In the genomic region with DNA sequence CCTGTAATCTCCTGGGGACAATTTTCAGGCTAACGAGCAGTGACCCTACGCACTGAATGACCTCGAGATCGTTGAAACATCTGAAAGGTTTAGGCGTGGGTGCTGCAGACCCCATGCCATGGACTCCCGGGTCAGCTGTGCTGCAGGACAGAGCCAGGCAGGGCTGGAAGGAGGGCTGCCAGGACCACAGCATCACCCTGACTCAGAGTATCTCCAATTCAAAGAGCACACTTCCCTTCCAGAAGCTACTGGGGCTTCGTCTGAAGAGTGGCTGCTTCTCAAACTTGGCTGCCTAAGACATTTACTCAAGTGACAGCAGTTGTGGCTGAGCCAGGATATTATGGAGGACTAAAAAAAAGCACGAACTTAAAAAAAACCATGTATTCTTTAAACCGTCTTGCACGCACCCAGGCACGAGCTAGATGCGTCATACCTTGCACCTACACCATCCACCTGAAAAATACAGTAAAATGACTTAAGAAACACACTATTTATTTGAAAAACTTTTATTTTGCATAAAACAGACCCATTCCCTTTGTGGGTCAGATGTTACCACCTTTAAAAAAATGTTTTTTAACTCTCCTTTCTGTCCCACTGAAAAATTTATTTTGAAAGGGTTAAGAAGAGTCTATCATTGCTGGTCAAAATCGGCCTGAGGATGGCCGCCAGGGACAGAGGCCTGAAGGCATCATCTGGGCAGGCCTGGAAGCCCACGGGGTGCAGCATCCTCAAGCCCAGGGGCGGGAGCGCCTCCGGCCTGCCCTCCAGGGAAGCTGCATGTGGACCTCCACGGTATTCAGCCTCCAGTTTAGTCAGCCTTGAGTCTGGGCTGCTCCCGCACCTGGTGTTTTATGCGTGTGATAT, we compare ENCODE assay signal across 12 cellular contexts. TPM values are rescaled to one million over a fixed set of nuclear protein-coding genes. Genes with fewer than 3 reads are reported as not detected.
DNase-seq lines count a peak whose midpoint lies in the region; ATAC-seq, FAIRE-seq and TF ChIP-seq lines count a peak whose summit lies in the region.
"Had no signal": no experiment of that assay in that cellular context is flagged by ENCODE, and none has a peak within 500 bp of the region (broad histone marks: within the 10 kb centered on the region; RNA-seq: fewer than 3 reads in every experiment).

No MANE protein-coding gene starts in this region.

- H3K27ac Mint-ChIP-seq in neural progenitor cell = peak overlapping the region; percentile 64
- H3K27ac Mint-ChIP-seq: activated T-cell treated with anti-CD3 and anti-CD28 coated beads, Interleukin-2, amount 50 U/mL, for 72 hours had no signal

- no peak for FAIRE-seq in RCC 7860 (lab: Jason Lieb, UNC)

- H3F3A ChIP-seq in neural progenitor cell (ENCODE audit: low read depth) = peaks cover 21% of the 10 kb centered on the region

- H4K20me1 ChIP-seq in neural progenitor cell (ENCODE audit: low read depth) = no peaks in the 10 kb centered on the region

- DNase-seq in AG20443 (ENCODE audit: low spot score) (peak; percentile 35), adipocyte (ENCODE audit: low read depth) (no peak), heart right ventricle (no peak), neural progenitor cell (ENCODE audit: low spot score) (no peak), RCC 7860 (ENCODE audit: low spot score) (no peak), NCI-H2171 treated with DMSO at 0.1 percent for 48 hours (lab: John Stamatoyannopoulos, UW) (no peak), NCI-H1417 treated with DMSO at 0.1 percent for 48 hours (lab: John Stamatoyannopoulos, UW) (no peak)
- DNase-seq: activated CD4-positive, CD25-positive, alpha-beta regulatory T cell treated with anti-CD3 and anti-CD28 coated beads, Interleukin-2, amount 50 U/mL, for 72 hours; activated T-cell treated with anti-CD3 and anti-CD28 coated beads, Interleukin-2, amount 50 U/mL, for 72 hours; NCI-H526 had no signal

- H3K27me3 Mint-ChIP-seq in neural progenitor cell (ENCODE audit: insufficient read depth, low read depth) = peaks cover 12% of the 10 kb centered on the region

- no peak for TF ChIP-seq CTCF in heart right ventricle (IDR thresholded peaks at IDR 0.05)
- TF ChIP-seq CTCF in neural progenitor cell (IDR thresholded peaks at IDR 0.05) = no peak

- peaks cover 23% of the 10 kb centered on the region for H3K36me3 ChIP-seq in adipocyte (ENCODE audit: control insufficient read depth, insufficient read depth, low read length, severe bottlenecking)
- H3K36me3 ChIP-seq in heart right ventricle = peaks cover 0 to 44% (median 13%) of the 10 kb centered on the region in 9 donors
- no peaks in the 10 kb centered on the region for H3K36me3 ChIP-seq in neural progenitor cell

- H3K4me1 Mint-ChIP-seq in neural progenitor cell = peaks cover 26% of the 10 kb centered on the region

- peaks cover 22% of the 10 kb centered on the region for H3K4me1 ChIP-seq in adipocyte (ENCODE audit: control insufficient read depth, insufficient read depth, low read length)
- peaks cover 11 to 31% (median 26%) of the 10 kb centered on the region in 9 donors for H3K4me1 ChIP-seq in heart right ventricle
- H3K4me1 ChIP-seq in neural progenitor cell = peaks cover 8% of the 10 kb centered on the region

- H3K9me3 ChIP-seq in adipocyte (ENCODE audit: control insufficient read depth, low read length) = no peaks in the 10 kb centered on the region
- no peaks in the 10 kb centered on the region for H3K9me3 ChIP-seq in heart right ventricle
- H3K9me3 ChIP-seq in neural progenitor cell (ENCODE audit: low read depth) = no peaks in the 10 kb centered on the region

- H3K4me2 ChIP-seq in neural progenitor cell = peak overlapping the region; percentile 14

- intact Hi-C loops in heart right ventricle (cut with DNase I) = loop anchor here in 3 of 10 donors (2.0 to 10.0 kb wide), 5 partner anchors 45 to 223 kb away; a partner anchor contains a TSS

- no peak overlapping the region for H2AFZ ChIP-seq in neural progenitor cell (replicated peaks)

- H3K27me3 ChIP-seq in adipocyte (replicated peaks; ENCODE audit: control insufficient read depth, insufficient read depth, low read length) = no peaks in the 10 kb centered on the region
- no peaks in the 10 kb centered on the region for H3K27me3 ChIP-seq in heart right ventricle
- H3K27me3 ChIP-seq in neural progenitor cell = no peaks in the 10 kb centered on the region

- H3K36me3 Mint-ChIP-seq in neural progenitor cell = no peaks in the 10 kb centered on the region

- ATAC-seq in heart right ventricle (peak; percentile 19 to 46 (median 36)), HG02938 (IDR thresholded peaks at IDR 0.05; ENCODE audit: unreplicated experiment) (no peak)
- ATAC-seq: activated T-cell treated with anti-CD3 and anti-CD28 coated beads, Interleukin-2, amount 50 U/mL, for 72 hours had no signal

- WGBS in heart right ventricle, 2 donors = 60 to 65% methylated on average over 21 of the region's 21 CpGs

- H3K9ac ChIP-seq in adipocyte (ENCODE audit: low read length) (peak overlapping the region; percentile 5), neural progenitor cell (no peak overlapping the region)

- H3K4me3 ChIP-seq in adipocyte (ENCODE audit: low read length) (no peak overlapping the region), heart right ventricle (no peak overlapping the region), neural progenitor cell (no peak overlapping the region)
- H3K4me3 ChIP-seq: skin epidermis had no signal

- no peaks in the 10 kb centered on the region for H3K9me3 Mint-ChIP-seq in neural progenitor cell
- H3K9me3 Mint-ChIP-seq: activated T-cell treated with anti-CD3 and anti-CD28 coated beads, Interleukin-2, amount 50 U/mL, for 72 hours had no signal

- no peaks in the 10 kb centered on the region for H3K79me2 ChIP-seq in neural progenitor cell (ENCODE audit: low read depth)

- no peak overlapping the region for H3K4me3 Mint-ChIP-seq in neural progenitor cell
- H3K4me3 Mint-ChIP-seq: activated T-cell treated with anti-CD3 and anti-CD28 coated beads, Interleukin-2, amount 50 U/mL, for 72 hours had no signal

- H3K27ac ChIP-seq in heart right ventricle = peak overlapping the region; percentile 59 to 93 (median 84)
- H3K27ac ChIP-seq in neural progenitor cell = peak overlapping the region; percentile 73

RNA-seq across cellular contexts. Expression of a gene that starts 13.1 kb away (rescaled TPM):
- total RNA-seq in heart right ventricle (10 to 100 TPM in 5 of 10 donors, 1 to 10 TPM in 5; 5.6 to 24.1 (median 10.5) TPM), neural progenitor cell (ENCODE audit: low replicate concordance) (16.6 and 29.2 TPM in 2 replicates)
- polyA plus RNA-seq in heart right ventricle = 10 to 100 TPM; 10.2 to 42.9 TPM
